8 cellular contexts compared by ENCODE assay signal in the genomic region with DNA sequence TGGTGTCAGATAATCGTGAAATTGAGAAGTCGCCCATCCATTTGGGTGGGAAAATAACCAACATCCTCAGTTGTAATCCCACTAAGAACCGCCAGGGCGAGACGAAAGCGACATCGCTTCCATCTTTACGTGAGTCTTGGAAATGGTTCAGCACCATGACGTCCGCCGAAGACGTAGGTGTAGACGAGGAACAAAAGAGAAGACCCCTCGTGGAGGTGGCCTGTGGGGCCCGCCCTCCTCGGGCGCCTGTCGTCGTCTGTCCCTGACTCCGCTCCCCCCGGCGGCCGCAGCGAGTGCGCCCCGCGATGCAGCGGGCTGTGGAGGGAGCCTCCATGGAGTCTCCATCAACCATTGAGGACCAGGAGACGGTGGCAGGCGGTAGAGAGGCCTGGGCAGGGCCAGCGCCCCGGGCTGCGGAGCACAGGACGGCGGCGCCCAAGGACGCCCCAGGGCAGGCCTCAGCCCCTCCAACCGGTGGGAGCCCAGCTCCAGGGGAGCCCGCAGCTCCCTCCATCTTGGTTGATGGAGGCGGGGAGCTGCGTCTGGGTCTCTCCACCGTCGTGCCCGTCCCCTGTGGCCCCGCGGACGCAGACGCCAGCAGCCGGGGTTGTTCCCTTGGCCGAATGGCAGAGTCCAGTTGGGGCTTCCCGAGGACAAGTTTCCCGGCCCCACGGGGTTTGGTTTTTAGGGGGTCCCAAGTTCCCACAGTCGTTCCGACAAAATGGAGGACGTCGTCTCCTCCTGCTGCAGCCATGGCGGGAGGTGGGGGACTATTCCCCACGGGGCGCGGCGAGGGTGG. TPM values are rescaled to one million over a fixed set of nuclear protein-coding genes. Genes with fewer than 3 reads are reported as not detected.
DNase-seq lines count a peak whose midpoint lies in the region; ATAC-seq and TF ChIP-seq lines count a peak whose summit lies in the region.

No MANE protein-coding gene starts in this region.

- peak overlapping the region; percentile 75 for H3K4me2 ChIP-seq in osteoblast (ENCODE audit: insufficient read depth, low read length)

- no peaks in the 10 kb centered on the region for H3K27me3 ChIP-seq in osteoblast (ENCODE audit: insufficient read depth, low read length)

- peak; percentile 52 for TF ChIP-seq CTCF in osteoblast (IDR thresholded peaks at IDR 0.05; ENCODE audit: extremely low read depth, low read depth, low read length)

- H3K4me1 Mint-ChIP-seq in activated naive CD4-positive, alpha-beta T cell treated with anti-CD3 and anti-CD28 coated beads, Interleukin-2, amount 50 U/mL, for 24 hours, result peaks cover 24% of the 10 kb centered on the region

- ATAC-seq in GM21390 (IDR thresholded peaks at IDR 0.05; ENCODE audit: unreplicated experiment), result peak; percentile 19

- no peaks in the 10 kb centered on the region for H3K9me3 Mint-ChIP-seq in activated naive CD4-positive, alpha-beta T cell treated with anti-CD3 and anti-CD28 coated beads, Interleukin-2, amount 50 U/mL, for 24 hours

- peak overlapping the region; percentile 72 for H3K4me3 ChIP-seq in osteoblast (ENCODE audit: insufficient read depth, low read length)

- peaks cover 26% of the 10 kb centered on the region for H3K4me1 ChIP-seq in osteoblast (ENCODE audit: insufficient read depth, low read length)

- H3K36me3 ChIP-seq in KOPT-K1 (ENCODE audit: insufficient read depth, low read length), result peaks cover 20% of the 10 kb centered on the region
- peaks cover 13% of the 10 kb centered on the region for H3K36me3 ChIP-seq in osteoblast (ENCODE audit: insufficient read depth, low read length)

- peak overlapping the region; percentile 89 for H3K27ac Mint-ChIP-seq in activated naive CD4-positive, alpha-beta T cell treated with anti-CD3 and anti-CD28 coated beads, Interleukin-2, amount 50 U/mL, for 24 hours

- H3K4me3 Mint-ChIP-seq in activated naive CD4-positive, alpha-beta T cell treated with anti-CD3 and anti-CD28 coated beads, Interleukin-2, amount 50 U/mL, for 24 hours, result peak overlapping the region; percentile 83

- H2AFZ ChIP-seq in osteoblast (ENCODE audit: low read length), result peak overlapping the region; percentile 83

- H4K20me1 ChIP-seq in osteoblast (ENCODE audit: insufficient read depth, low read length), result peaks cover 22% of the 10 kb centered on the region

- DNase-seq in COR-L47 (lab: John Stamatoyannopoulos, UW) (peak; percentile 86), SIG-M5 (lab: John Stamatoyannopoulos, UW) (peak; percentile 39), head of caudate nucleus (peak; percentile 61 to 93 (median 84)), osteoblast (ENCODE audit: insufficient read length, low spot score, missing footprints) (peak; percentile 84)

- peaks cover 29% of the 10 kb centered on the region for H3K79me2 ChIP-seq in osteoblast (ENCODE audit: insufficient read depth, low read length)

- peak overlapping the region; percentile 99 for H3K27ac ChIP-seq in KOPT-K1 (ENCODE audit: low read depth, low read length, poor library complexity, severe bottlenecking)
- H3K27ac ChIP-seq in osteoblast (ENCODE audit: low read depth, low read length), result peak overlapping the region; percentile 66
- peak overlapping the region; percentile 93 for H3K27ac ChIP-seq in temporal lobe (ENCODE audit: low read depth, low read length)

- peaks cover 4% of the 10 kb centered on the region for H3K36me3 Mint-ChIP-seq in activated naive CD4-positive, alpha-beta T cell treated with anti-CD3 and anti-CD28 coated beads, Interleukin-2, amount 50 U/mL, for 24 hours

- H3K9me3 ChIP-seq in KOPT-K1 (ENCODE audit: insufficient read depth, low read length, poor library complexity, severe bottlenecking) (no peaks in the 10 kb centered on the region), osteoblast (ENCODE audit: low read depth, low read length) (no peaks in the 10 kb centered on the region)

- intact Hi-C loops in head of caudate nucleus (cut with DNase I), result loop anchor here (2.0 to 10.0 kb wide), 2 partner anchors 95 to 323 kb away; a partner anchor contains a TSS

- H3K27me3 Mint-ChIP-seq in activated naive CD4-positive, alpha-beta T cell treated with anti-CD3 and anti-CD28 coated beads, Interleukin-2, amount 50 U/mL, for 24 hours, result no peaks in the 10 kb centered on the region

RNA-seq across cellular contexts. Expression of a gene that starts 1.0 kb away (rescaled TPM):
- total RNA-seq in osteoblast (65.5 and 66.6 TPM in 2 replicates), temporal lobe (146 TPM)

Comparison
In these comparisons a context has a peak if more than half of its experiments do, and no peak if none do; other contexts are left out.
1. Peak in every context shown above with its lines: DNase-seq, ATAC-seq, H3K4me3 ChIP-seq and H3K27ac ChIP-seq.